ENCODE assay signal across 22 cellular contexts in genomic region chr11:127103586-127104388, GRCh38.
"Had no signal": no experiment of that assay in that cellular context is flagged by ENCODE, and none has a peak within 500 bp of the region (broad histone marks: within the 10 kb centered on the region; RNA-seq: fewer than 3 reads in every experiment).

No MANE protein-coding gene starts in this region.

- H3K27me3 Mint-ChIP-seq: activated T-cell treated with anti-CD3 and anti-CD28 coated beads, Interleukin-2, amount 50 U/mL, for 24 hours had no signal

- H3K27ac ChIP-seq: left ventricle myocardium inferior had no signal

- H3K36me3 ChIP-seq: left ventricle myocardium inferior had no signal

- H3K36me3 Mint-ChIP-seq: brain, naive B cell, WTC11 had no signal

- H3K27ac Mint-ChIP-seq: activated CD8-positive, alpha-beta T cell treated with anti-CD3 and anti-CD28 coated beads for 36 hours; activated naive CD4-positive, alpha-beta T cell treated with anti-CD3 and anti-CD28 coated beads for 36 hours; activated T-cell treated with anti-CD3 and anti-CD28 coated beads, Interleukin-2, amount 50 U/mL, for 24 hours; naive B cell; WTC11 had no signal

- FAIRE-seq: colon, endometrium, frontal cortex, keratinocyte, urothelium cell line had no signal

- DNase-seq: activated CD4-positive, alpha-beta T cell treated with anti-CD3 and anti-CD28 coated beads for 4 hours; activated CD8-positive, alpha-beta T cell treated with anti-CD3 and anti-CD28 coated beads for 36 hours; activated naive CD4-positive, alpha-beta T cell treated with anti-CD3 and anti-CD28 coated beads for 36 hours; activated T-cell treated with anti-CD3 and anti-CD28 coated beads, Interleukin-2, amount 50 U/mL, for 24 hours; central memory CD4-positive, alpha-beta T cell; erythroblast; hypothalamus; left ventricle myocardium inferior; naive B cell; posterior cingulate gyrus; retina; stimulated activated CD4-positive, alpha-beta T cell treated with anti-CD3 and anti-CD28 coated beads, Interleukin-12 subunit alpha, Interleukin-12 subunit beta, amount 100 ng/mL, for 4 hours; stimulated activated CD4-positive, alpha-beta T cell treated with anti-CD3 and anti-CD28 coated beads, Interleukin-1b, Interleukin-23, amount 100 ng/mL, for 48 hours; stimulated activated CD8-positive, alpha-beta memory T cell treated with anti-CD3 and anti-CD28 coated beads, Interleukin-4, amount 100 ng/mL, for 48 hours; stimulated activated naive CD4-positive, alpha-beta T cell had no signal

- H3K4me3 Mint-ChIP-seq: activated CD8-positive, alpha-beta T cell treated with anti-CD3 and anti-CD28 coated beads for 36 hours; activated naive CD4-positive, alpha-beta T cell treated with anti-CD3 and anti-CD28 coated beads for 36 hours; activated T-cell treated with anti-CD3 and anti-CD28 coated beads, Interleukin-2, amount 50 U/mL, for 24 hours; naive B cell; WTC11 had no signal

- H3K4me1 Mint-ChIP-seq: naive B cell had no signal

- H3K4me1 ChIP-seq: left ventricle myocardium inferior had no signal

- H3K9me3 Mint-ChIP-seq: activated CD8-positive, alpha-beta T cell treated with anti-CD3 and anti-CD28 coated beads for 36 hours; activated naive CD4-positive, alpha-beta T cell treated with anti-CD3 and anti-CD28 coated beads for 36 hours; activated T-cell treated with anti-CD3 and anti-CD28 coated beads, Interleukin-2, amount 50 U/mL, for 24 hours; WTC11 had no signal

- H3K9me3 ChIP-seq: left ventricle myocardium inferior had no signal

- H3K4me3 ChIP-seq: left ventricle myocardium inferior had no signal

- ATAC-seq: activated CD8-positive, alpha-beta T cell treated with anti-CD3 and anti-CD28 coated beads for 36 hours; WTC11 had no signal
